ENCODE assay signal across 1 cellular context in the genomic region with DNA sequence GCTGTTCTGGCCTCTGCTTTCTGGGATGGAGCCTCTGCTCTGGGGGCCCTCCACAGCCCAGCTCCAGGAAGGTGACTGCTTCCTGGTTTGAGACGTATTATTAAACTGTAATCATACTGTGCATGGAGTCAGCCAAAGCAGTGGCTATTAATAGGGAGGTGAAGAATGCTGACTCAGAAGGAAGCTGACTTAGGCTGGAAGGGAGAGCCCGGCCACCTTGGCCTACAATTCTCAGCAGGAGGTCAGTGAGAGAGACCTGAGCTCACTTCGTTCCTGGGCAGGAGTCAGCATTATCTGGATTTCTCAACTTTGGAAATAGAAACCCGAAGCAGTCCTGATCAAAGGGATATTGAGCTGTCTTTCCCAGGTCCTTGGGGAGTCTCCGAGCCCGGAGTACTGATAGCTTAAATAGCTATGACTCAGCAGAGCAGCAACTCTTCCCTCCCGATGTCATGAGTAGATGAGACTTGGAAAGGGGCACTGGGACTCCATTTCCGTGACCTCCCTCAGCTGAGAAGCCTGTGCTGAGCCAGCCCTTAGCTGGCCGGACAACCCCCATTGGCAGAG.
TF ChIP-seq lines count a peak whose summit lies in the region.

No MANE protein-coding gene starts in this region.

TF ChIP-seq in K562, 482 proteins besides CTCF, POLR2A, EP300 and RAD21 (continued from another document and continues in another):
- TF ChIP-seq, protein P1, sequence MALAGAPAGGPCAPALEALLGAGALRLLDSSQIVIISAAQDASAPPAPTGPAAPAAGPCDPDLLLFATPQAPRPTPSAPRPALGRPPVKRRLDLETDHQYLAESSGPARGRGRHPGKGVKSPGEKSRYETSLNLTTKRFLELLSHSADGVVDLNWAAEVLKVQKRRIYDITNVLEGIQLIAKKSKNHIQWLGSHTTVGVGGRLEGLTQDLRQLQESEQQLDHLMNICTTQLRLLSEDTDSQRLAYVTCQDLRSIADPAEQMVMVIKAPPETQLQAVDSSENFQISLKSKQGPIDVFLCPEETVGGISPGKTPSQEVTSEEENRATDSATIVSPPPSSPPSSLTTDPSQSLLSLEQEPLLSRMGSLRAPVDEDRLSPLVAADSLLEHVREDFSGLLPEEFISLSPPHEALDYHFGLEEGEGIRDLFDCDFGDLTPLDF (CRISPR knock-in tag; IDR thresholded peaks at IDR 0.05): 0 out of 2 replicates have a peak, but pooled peaks have one; percentile 57
- TF ChIP-seq SAFB (IDR thresholded peaks at IDR 0.05; ENCODE audit: borderline replicate concordance, low read depth, low read length) (no peak), SUPT5H (IDR thresholded peaks at IDR 0.05) (no peak), HMGN3 (IDR thresholded peaks at IDR 0.05; ENCODE audit: borderline replicate concordance, extremely low read depth, insufficient read length, low read depth, low read length) (no peak), RCOR1 (IDR thresholded peaks at IDR 0.05; ENCODE audit: borderline replicate concordance in 1 of 2, low read depth in 2 of 2, low read length in 2 of 2) (peak in 1 of 2 experiments; percentile 67; a peak in 2 of 4 replicates), YY1 (IDR thresholded peaks at IDR 0.05; ENCODE audit: borderline replicate concordance in 1 of 3, control insufficient read depth in 1 of 3, extremely low read depth in 1 of 3, insufficient read depth in 3 of 3, insufficient read length in 1 of 3, insufficient replicate concordance in 2 of 3, low read depth in 1 of 3, low read length in 2 of 3) (peak in 1 of 3 experiments; percentile 43), CBX5 (IDR thresholded peaks at IDR 0.05; ENCODE audit: borderline replicate concordance, low read depth) (no peak), ZNF57 (CRISPR knock-in tag; IDR thresholded peaks at IDR 0.05) (no peak), GATAD2B (IDR thresholded peaks at IDR 0.05; ENCODE audit: borderline replicate concordance) (no peak), TCF3 (CRISPR knock-in tag; IDR thresholded peaks at IDR 0.05) (peak; percentile 42), TAF15 (IDR thresholded peaks at IDR 0.05; ENCODE audit: low read depth, low read length) (no peak), FOXK1 (CRISPR knock-in tag; IDR thresholded peaks at IDR 0.05; ENCODE audit: borderline replicate concordance) (no peak), KDM2B (CRISPR knock-in tag; IDR thresholded peaks at IDR 0.05) (no peak), MEF2D (tag; conservative IDR thresholded peaks at IDR 0.05; ENCODE audit: low read depth) (peak; percentile 75; the same call in 1 of the 2 replicates), SIX5 (IDR thresholded peaks at IDR 0.05; ENCODE audit: borderline replicate concordance in 1 of 2, insufficient read depth in 1 of 2, low read depth in 1 of 2, low read length in 2 of 2) (no peak), ZNF175 (CRISPR knock-in tag; IDR thresholded peaks at IDR 0.05; ENCODE audit: low read depth) (no peak), SMAD4 (CRISPR knock-in tag; conservative IDR thresholded peaks at IDR 0.05) (no peak), SMARCC2 (IDR thresholded peaks at IDR 0.05; ENCODE audit: low read depth) (peak; percentile 77; the same call in 1 of the 2 replicates), ZNF76 (CRISPR knock-in tag; IDR thresholded peaks at IDR 0.05; ENCODE audit: borderline replicate concordance) (no peak), BACH1 (tag; IDR thresholded peaks at IDR 0.05) (peak; percentile 97), NCOA4 (IDR thresholded peaks at IDR 0.05; ENCODE audit: partially characterized antibody) (no peak), SMARCA4 (IDR thresholded peaks at IDR 0.05) (peak; percentile 86), CHD1 (IDR thresholded peaks at IDR 0.05; ENCODE audit: low read length) (no peak), JUND (IDR thresholded peaks at IDR 0.05; ENCODE audit: borderline replicate concordance, low read depth, low read length) (peak; percentile 62; the same call in 1 of the 2 replicates), JUND (tag; IDR thresholded peaks at IDR 0.05; ENCODE audit: borderline replicate concordance, low read depth, low read length) (peak; percentile 77; the same call in 2 of the 3 replicates), MEIS2 (IDR thresholded peaks at IDR 0.05; ENCODE audit: partially characterized antibody) (no peak), C11orf30 (IDR thresholded peaks at IDR 0.05; ENCODE audit: low read depth) (peak; percentile 99), TBP (optimal IDR thresholded peaks at IDR 0.05; ENCODE audit: low read depth, low read length) (peak; percentile 34), FOXA3 (CRISPR knock-in tag; conservative IDR thresholded peaks at IDR 0.05 in 1 of 2, IDR thresholded peaks at IDR 0.05 in 1 of 2) (no peak), L3MBTL2 (IDR thresholded peaks at IDR 0.05) (peak; percentile 69), NFE2 (IDR thresholded peaks at IDR 0.05; ENCODE audit: low read depth) (peak; percentile 87), SAFB2 (IDR thresholded peaks at IDR 0.05; ENCODE audit: borderline replicate concordance, low read depth, low read length, severe bottlenecking) (no peak), MTF1 (CRISPR knock-in tag; IDR thresholded peaks at IDR 0.05; ENCODE audit: borderline replicate concordance) (no peak)
- TF ChIP-seq, protein P2, sequence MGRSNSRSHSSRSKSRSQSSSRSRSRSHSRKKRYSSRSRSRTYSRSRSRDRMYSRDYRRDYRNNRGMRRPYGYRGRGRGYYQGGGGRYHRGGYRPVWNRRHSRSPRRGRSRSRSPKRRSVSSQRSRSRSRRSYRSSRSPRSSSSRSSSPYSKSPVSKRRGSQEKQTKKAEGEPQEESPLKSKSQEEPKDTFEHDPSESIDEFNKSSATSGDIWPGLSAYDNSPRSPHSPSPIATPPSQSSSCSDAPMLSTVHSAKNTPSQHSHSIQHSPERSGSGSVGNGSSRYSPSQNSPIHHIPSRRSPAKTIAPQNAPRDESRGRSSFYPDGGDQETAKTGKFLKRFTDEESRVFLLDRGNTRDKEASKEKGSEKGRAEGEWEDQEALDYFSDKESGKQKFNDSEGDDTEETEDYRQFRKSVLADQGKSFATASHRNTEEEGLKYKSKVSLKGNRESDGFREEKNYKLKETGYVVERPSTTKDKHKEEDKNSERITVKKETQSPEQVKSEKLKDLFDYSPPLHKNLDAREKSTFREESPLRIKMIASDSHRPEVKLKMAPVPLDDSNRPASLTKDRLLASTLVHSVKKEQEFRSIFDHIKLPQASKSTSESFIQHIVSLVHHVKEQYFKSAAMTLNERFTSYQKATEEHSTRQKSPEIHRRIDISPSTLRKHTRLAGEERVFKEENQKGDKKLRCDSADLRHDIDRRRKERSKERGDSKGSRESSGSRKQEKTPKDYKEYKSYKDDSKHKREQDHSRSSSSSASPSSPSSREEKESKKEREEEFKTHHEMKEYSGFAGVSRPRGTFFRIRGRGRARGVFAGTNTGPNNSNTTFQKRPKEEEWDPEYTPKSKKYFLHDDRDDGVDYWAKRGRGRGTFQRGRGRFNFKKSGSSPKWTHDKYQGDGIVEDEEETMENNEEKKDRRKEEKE (IDR thresholded peaks at IDR 0.05; ENCODE audit: borderline replicate concordance in 1 of 2, control insufficient read depth in 1 of 2, low read depth in 2 of 2, low read length in 1 of 2): no peak
- TF ChIP-seq, protein P3, sequence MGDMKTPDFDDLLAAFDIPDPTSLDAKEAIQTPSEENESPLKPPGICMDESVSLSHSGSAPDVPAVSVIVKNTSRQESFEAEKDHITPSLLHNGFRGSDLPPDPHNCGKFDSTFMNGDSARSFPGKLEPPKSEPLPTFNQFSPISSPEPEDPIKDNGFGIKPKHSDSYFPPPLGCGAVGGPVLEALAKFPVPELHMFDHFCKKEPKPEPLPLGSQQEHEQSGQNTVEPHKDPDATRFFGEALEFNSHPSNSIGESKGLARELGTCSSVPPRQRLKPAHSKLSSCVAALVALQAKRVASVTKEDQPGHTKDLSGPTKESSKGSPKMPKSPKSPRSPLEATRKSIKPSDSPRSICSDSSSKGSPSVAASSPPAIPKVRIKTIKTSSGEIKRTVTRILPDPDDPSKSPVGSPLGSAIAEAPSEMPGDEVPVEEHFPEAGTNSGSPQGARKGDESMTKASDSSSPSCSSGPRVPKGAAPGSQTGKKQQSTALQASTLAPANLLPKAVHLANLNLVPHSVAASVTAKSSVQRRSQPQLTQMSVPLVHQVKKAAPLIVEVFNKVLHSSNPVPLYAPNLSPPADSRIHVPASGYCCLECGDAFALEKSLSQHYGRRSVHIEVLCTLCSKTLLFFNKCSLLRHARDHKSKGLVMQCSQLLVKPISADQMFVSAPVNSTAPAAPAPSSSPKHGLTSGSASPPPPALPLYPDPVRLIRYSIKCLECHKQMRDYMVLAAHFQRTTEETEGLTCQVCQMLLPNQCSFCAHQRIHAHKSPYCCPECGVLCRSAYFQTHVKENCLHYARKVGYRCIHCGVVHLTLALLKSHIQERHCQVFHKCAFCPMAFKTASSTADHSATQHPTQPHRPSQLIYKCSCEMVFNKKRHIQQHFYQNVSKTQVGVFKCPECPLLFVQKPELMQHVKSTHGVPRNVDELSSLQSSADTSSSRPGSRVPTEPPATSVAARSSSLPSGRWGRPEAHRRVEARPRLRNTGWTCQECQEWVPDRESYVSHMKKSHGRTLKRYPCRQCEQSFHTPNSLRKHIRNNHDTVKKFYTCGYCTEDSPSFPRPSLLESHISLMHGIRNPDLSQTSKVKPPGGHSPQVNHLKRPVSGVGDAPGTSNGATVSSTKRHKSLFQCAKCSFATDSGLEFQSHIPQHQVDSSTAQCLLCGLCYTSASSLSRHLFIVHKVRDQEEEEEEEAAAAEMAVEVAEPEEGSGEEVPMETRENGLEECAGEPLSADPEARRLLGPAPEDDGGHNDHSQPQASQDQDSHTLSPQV (IDR thresholded peaks at IDR 0.05): peak; percentile 47; the same call in 1 of the 2 replicates
- TF ChIP-seq, protein P4, sequence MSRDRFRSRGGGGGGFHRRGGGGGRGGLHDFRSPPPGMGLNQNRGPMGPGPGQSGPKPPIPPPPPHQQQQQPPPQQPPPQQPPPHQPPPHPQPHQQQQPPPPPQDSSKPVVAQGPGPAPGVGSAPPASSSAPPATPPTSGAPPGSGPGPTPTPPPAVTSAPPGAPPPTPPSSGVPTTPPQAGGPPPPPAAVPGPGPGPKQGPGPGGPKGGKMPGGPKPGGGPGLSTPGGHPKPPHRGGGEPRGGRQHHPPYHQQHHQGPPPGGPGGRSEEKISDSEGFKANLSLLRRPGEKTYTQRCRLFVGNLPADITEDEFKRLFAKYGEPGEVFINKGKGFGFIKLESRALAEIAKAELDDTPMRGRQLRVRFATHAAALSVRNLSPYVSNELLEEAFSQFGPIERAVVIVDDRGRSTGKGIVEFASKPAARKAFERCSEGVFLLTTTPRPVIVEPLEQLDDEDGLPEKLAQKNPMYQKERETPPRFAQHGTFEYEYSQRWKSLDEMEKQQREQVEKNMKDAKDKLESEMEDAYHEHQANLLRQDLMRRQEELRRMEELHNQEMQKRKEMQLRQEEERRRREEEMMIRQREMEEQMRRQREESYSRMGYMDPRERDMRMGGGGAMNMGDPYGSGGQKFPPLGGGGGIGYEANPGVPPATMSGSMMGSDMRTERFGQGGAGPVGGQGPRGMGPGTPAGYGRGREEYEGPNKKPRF (IDR thresholded peaks at IDR 0.05; ENCODE audit: low read depth, low read length): no peak
- TF ChIP-seq, protein P5, sequence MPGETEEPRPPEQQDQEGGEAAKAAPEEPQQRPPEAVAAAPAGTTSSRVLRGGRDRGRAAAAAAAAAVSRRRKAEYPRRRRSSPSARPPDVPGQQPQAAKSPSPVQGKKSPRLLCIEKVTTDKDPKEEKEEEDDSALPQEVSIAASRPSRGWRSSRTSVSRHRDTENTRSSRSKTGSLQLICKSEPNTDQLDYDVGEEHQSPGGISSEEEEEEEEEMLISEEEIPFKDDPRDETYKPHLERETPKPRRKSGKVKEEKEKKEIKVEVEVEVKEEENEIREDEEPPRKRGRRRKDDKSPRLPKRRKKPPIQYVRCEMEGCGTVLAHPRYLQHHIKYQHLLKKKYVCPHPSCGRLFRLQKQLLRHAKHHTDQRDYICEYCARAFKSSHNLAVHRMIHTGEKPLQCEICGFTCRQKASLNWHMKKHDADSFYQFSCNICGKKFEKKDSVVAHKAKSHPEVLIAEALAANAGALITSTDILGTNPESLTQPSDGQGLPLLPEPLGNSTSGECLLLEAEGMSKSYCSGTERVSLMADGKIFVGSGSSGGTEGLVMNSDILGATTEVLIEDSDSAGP (CRISPR knock-in tag; IDR thresholded peaks at IDR 0.05): no peak
